In the genomic region with DNA sequence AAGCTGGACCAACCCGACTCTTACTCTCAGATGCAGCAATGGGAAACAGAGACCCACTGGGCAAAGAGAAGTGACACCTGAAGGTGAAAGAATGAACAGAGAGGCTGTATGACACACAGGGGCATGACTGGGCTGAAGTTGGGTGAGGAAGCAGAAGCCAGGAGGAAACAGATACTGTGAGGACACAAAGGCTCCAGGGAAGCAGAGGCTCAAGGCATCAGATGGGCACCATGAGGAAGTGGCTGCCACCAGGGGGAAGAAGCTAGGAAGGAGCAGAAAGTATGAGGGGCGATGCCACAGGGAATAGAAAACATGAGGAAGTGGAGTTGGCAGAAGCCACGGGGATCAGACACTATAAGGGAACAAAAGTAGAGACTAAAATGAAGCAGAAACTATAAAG, we compare ENCODE assay signal across 32 cellular contexts. TPM values are rescaled to one million over a fixed set of nuclear protein-coding genes. Genes with fewer than 3 reads are reported as not detected.
"Had no signal": no experiment of that assay in that cellular context is flagged by ENCODE, and none has a peak within 500 bp of the region (broad histone marks: within the 10 kb centered on the region; RNA-seq: fewer than 3 reads in every experiment).

No MANE protein-coding gene starts in this region.

- H3K27me3 Mint-ChIP-seq: progenitor cell of endocrine pancreas had no signal

- H3K4me1 Mint-ChIP-seq: activated naive CD8-positive, alpha-beta T cell treated with anti-CD3 and anti-CD28 coated beads, Interleukin-2, amount 10 ng/mL, durations not matched to agents 7 days and 5 days; natural killer cell had no signal

- DNase-seq: activated CD4-positive, alpha-beta T cell treated with anti-CD3 and anti-CD28 coated beads for 4 hours; activated CD4-positive, alpha-beta T cell treated with anti-CD3 and anti-CD28 coated beads, Interleukin-2, amount 50 U/mL, for 4 hours; activated effector memory CD4-positive, alpha-beta T cell treated with anti-CD3 and anti-CD28 coated beads, Interleukin-2, amount 50 U/mL, for 16 hours; activated naive CD4-positive, alpha-beta T cell treated with anti-CD3 and anti-CD28 coated beads for 36 hours; activated naive CD8-positive, alpha-beta T cell treated with anti-CD3 and anti-CD28 coated beads, Interleukin-2, amount 10 ng/mL, durations not matched to agents 7 days and 5 days; activated T-cell treated with anti-CD3 and anti-CD28 coated beads for 4 hours; brain microvascular endothelial cell; caudate nucleus; foreskin melanocyte; heart right ventricle; kidney glomerular epithelial cell; lower lobe of right lung; natural killer cell; ovary; small intestine; stimulated activated CD4-positive, alpha-beta T cell treated with anti-CD3 and anti-CD28 coated beads, Interleukin-4, amount 100 ng/mL, for 24 hours; thyroid gland; upper lobe of right lung had no signal

- H3K27me3 ChIP-seq: ascending aorta, brain microvascular endothelial cell, esophagus muscularis mucosa, ovary, thyroid gland, upper lobe of right lung had no signal

- H3K9me3 Mint-ChIP-seq: activated naive CD4-positive, alpha-beta T cell treated with anti-CD3 and anti-CD28 coated beads for 36 hours; activated naive CD8-positive, alpha-beta T cell treated with anti-CD3 and anti-CD28 coated beads, Interleukin-2, amount 10 ng/mL, durations not matched to agents 7 days and 5 days; activated T-helper 1 cell treated with anti-CD3 and anti-CD28 coated beads, Interleukin-12 subunit alpha, Interleukin-12 subunit beta, Interleukin-2, Interleukin-4 antibody, amounts not matched to agents 30 ng/mL and 10 ng/mL and 1 ng/mL, durations not matched to agents 14 hours and 24 hours and 36 hours; dendritic cell treated with granulocyte-macrophage colony-stimulating factor and Interleukin-4, amounts not matched to agents 40 ng/mL and 50 ng/mL, for 4 days; natural killer cell; stimulated activated effector memory CD8-positive, alpha-beta T cell treated with anti-CD3 and anti-CD28 coated beads, Interleukin-12 subunit alpha, Interleukin-12 subunit beta, amount 100 ng/mL, for 72 hours; stimulated activated naive CD8-positive, alpha-beta T cell treated with anti-CD3 and anti-CD28 coated beads, Interleukin-15, Interleukin-2, amounts not matched to agents 100 ng/mL and 50 ng/mL, for 24 hours had no signal

- H3K36me3 ChIP-seq: ascending aorta, brain microvascular endothelial cell, esophagus muscularis mucosa, heart right ventricle, lower lobe of right lung, ovary, thyroid gland, upper lobe of right lung had no signal

- H3K27ac ChIP-seq: ascending aorta, brain microvascular endothelial cell, esophagus muscularis mucosa, heart right ventricle, lower lobe of right lung, ovary, thyroid gland, upper lobe of right lung, VCaP had no signal

- H3K36me3 Mint-ChIP-seq: activated naive CD8-positive, alpha-beta T cell treated with anti-CD3 and anti-CD28 coated beads, Interleukin-2, amount 10 ng/mL, durations not matched to agents 7 days and 5 days; natural killer cell; stimulated activated effector memory CD8-positive, alpha-beta T cell treated with anti-CD3 and anti-CD28 coated beads, Interleukin-12 subunit alpha, Interleukin-12 subunit beta, amount 100 ng/mL, for 72 hours had no signal

- ATAC-seq: heart right ventricle; left lobe of liver; lower lobe of right lung; natural killer cell; sciatic nerve; stimulated activated effector memory CD8-positive, alpha-beta T cell treated with anti-CD3 and anti-CD28 coated beads, Interleukin-12 subunit alpha, Interleukin-12 subunit beta, amount 100 ng/mL, for 72 hours; upper lobe of right lung had no signal

- H3K4me3 ChIP-seq: ascending aorta, esophagus muscularis mucosa, heart right ventricle, lower lobe of right lung, ovary, thyroid gland, upper lobe of right lung had no signal

- H3K9me3 ChIP-seq: ascending aorta, esophagus muscularis mucosa, heart right ventricle, lower lobe of right lung, ovary, thyroid gland, upper lobe of right lung had no signal

- H3K4me3 Mint-ChIP-seq: activated naive CD4-positive, alpha-beta T cell treated with anti-CD3 and anti-CD28 coated beads for 36 hours; activated naive CD8-positive, alpha-beta T cell treated with anti-CD3 and anti-CD28 coated beads, Interleukin-2, amount 10 ng/mL, durations not matched to agents 7 days and 5 days; activated T-helper 1 cell treated with anti-CD3 and anti-CD28 coated beads, Interleukin-12 subunit alpha, Interleukin-12 subunit beta, Interleukin-2, Interleukin-4 antibody, amounts not matched to agents 30 ng/mL and 10 ng/mL and 1 ng/mL, durations not matched to agents 14 hours and 24 hours and 36 hours; dendritic cell treated with granulocyte-macrophage colony-stimulating factor and Interleukin-4, amounts not matched to agents 40 ng/mL and 50 ng/mL, for 4 days; natural killer cell; stimulated activated effector memory CD8-positive, alpha-beta T cell treated with anti-CD3 and anti-CD28 coated beads, Interleukin-12 subunit alpha, Interleukin-12 subunit beta, amount 100 ng/mL, for 72 hours; stimulated activated naive CD8-positive, alpha-beta T cell treated with anti-CD3 and anti-CD28 coated beads, Interleukin-15, Interleukin-2, amounts not matched to agents 100 ng/mL and 50 ng/mL, for 24 hours had no signal

- H3K27ac Mint-ChIP-seq: activated naive CD4-positive, alpha-beta T cell treated with anti-CD3 and anti-CD28 coated beads for 36 hours; activated naive CD8-positive, alpha-beta T cell treated with anti-CD3 and anti-CD28 coated beads, Interleukin-2, amount 10 ng/mL, durations not matched to agents 7 days and 5 days; activated T-helper 1 cell treated with anti-CD3 and anti-CD28 coated beads, Interleukin-12 subunit alpha, Interleukin-12 subunit beta, Interleukin-2, Interleukin-4 antibody, amounts not matched to agents 30 ng/mL and 10 ng/mL and 1 ng/mL, durations not matched to agents 14 hours and 24 hours and 36 hours; dendritic cell treated with granulocyte-macrophage colony-stimulating factor and Interleukin-4, amounts not matched to agents 40 ng/mL and 50 ng/mL, for 4 days; natural killer cell; progenitor cell of endocrine pancreas; stimulated activated effector memory CD8-positive, alpha-beta T cell treated with anti-CD3 and anti-CD28 coated beads, Interleukin-12 subunit alpha, Interleukin-12 subunit beta, amount 100 ng/mL, for 72 hours; stimulated activated naive CD8-positive, alpha-beta T cell treated with anti-CD3 and anti-CD28 coated beads, Interleukin-15, Interleukin-2, amounts not matched to agents 100 ng/mL and 50 ng/mL, for 24 hours had no signal

RNA-seq across cellular contexts. Expression of gene OCSTAMP, which starts 30.9 kb away (rescaled TPM):
- total RNA-seq: activated naive CD4-positive, alpha-beta T cell treated with anti-CD3 and anti-CD28 coated beads for 36 hours; activated naive CD8-positive, alpha-beta T cell treated with anti-CD3 and anti-CD28 coated beads, Interleukin-2, amount 10 ng/mL, durations not matched to agents 7 days and 5 days; ascending aorta; esophagus muscularis mucosa; glomerular endothelial cell; heart right ventricle; left lobe of liver; lower lobe of right lung; mononuclear cell; natural killer cell; ovary; progenitor cell of endocrine pancreas; renal cortical epithelial cell; sciatic nerve; subcutaneous adipose tissue; thyroid gland had no signal
- polyA plus RNA-seq: heart right ventricle had no signal
